13 cellular contexts compared by ENCODE assay signal in the genomic region with DNA sequence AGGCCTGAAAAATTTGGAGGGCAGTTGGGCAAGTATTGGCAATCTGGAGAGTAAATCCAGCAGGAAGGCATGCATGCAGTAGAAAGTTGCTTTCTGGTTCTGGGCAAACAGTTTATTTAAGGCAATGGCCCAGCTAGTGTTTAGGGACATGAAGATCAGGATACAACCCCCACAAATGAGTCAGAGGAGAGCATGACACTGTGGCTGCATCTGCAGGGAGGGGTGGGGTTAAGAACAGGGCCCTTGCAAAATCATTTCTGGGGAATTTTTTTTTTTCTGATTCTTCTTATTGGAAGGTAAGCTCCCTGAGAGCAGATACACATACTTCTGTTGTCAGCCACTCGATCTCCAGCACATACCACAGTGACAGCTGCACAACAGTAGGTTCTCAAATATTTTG.
DNase-seq lines count a peak whose midpoint lies in the region; ATAC-seq and TF ChIP-seq lines count a peak whose summit lies in the region.
"Had no signal": no experiment of that assay in that cellular context is flagged by ENCODE, and none has a peak within 500 bp of the region (broad histone marks: within the 10 kb centered on the region; RNA-seq: fewer than 3 reads in every experiment).

No MANE protein-coding gene starts in this region.

- ATAC-seq in GM21528 (IDR thresholded peaks at IDR 0.05; ENCODE audit: low FRiP score, unreplicated experiment), result no peak

- no peaks in the 10 kb centered on the region for H3K27me3 ChIP-seq in tibial artery

- no peak for TF ChIP-seq CTCF in fibroblast of pulmonary artery (IDR thresholded peaks at IDR 0.05; ENCODE audit: low read length, missing control alignments)
- TF ChIP-seq CTCF in tibial artery (IDR thresholded peaks at IDR 0.05), result no peak

- H3K4me3 ChIP-seq in fibroblast of pulmonary artery (replicated peaks; ENCODE audit: low read depth, low read length) (no peak overlapping the region), tibial artery (no peak overlapping the region)
- H3K4me3 ChIP-seq: GM23338 had no signal

- H3K9me3 ChIP-seq in tibial artery, result no peaks in the 10 kb centered on the region

- DNase-seq in NCI-H2171 treated with DMSO at 0.1 percent for 48 hours (lab: John Stamatoyannopoulos, UW), result peak; percentile 34
- DNase-seq in NCI-H2171 (lab: John Stamatoyannopoulos, UW), result no peak
- DNase-seq in OCI-M1 (lab: John Stamatoyannopoulos, UW), result peak; percentile 41
- DNase-seq in fibroblast of pulmonary artery (ENCODE audit: low read depth), result peak; percentile 79
- peak; percentile 57 to 69 for DNase-seq in tibial artery
- no peak for DNase-seq in NCI-H1930 (lab: John Stamatoyannopoulos, UW)
- no peak for DNase-seq in UCSD-AML1 (lab: John Stamatoyannopoulos, UW; ENCODE audit: unreplicated experiment)
- DNase-seq: DND-41; effector CD4-positive, alpha-beta T cell; NCI-H526 had no signal

- intact Hi-C loops in tibial artery (cut with DNase I; ENCODE audit: low total_unique reads), result no loop called here

- no peak overlapping the region for H3K27ac ChIP-seq in tibial artery
- H3K27ac ChIP-seq: 22Rv1 had no signal

- H3K4me1 ChIP-seq in tibial artery, result no peaks in the 10 kb centered on the region

- no peaks in the 10 kb centered on the region for H3K36me3 ChIP-seq in tibial artery

Comparison
In these comparisons a context has a peak if more than half of its experiments do, and no peak if none do; other contexts are left out.
1. DNase-seq: peak in NCI-H2171 treated with DMSO at 0.1 percent for 48 hours (single experiment), OCI-M1 (single experiment), fibroblast of pulmonary artery (single experiment) and tibial artery (2 of 2); none in NCI-H2171 (single experiment), NCI-H1930 (0 of 2) and UCSD-AML1 (single experiment).